Comparison of ENCODE assay signal across 23 cellular contexts in the genomic region with DNA sequence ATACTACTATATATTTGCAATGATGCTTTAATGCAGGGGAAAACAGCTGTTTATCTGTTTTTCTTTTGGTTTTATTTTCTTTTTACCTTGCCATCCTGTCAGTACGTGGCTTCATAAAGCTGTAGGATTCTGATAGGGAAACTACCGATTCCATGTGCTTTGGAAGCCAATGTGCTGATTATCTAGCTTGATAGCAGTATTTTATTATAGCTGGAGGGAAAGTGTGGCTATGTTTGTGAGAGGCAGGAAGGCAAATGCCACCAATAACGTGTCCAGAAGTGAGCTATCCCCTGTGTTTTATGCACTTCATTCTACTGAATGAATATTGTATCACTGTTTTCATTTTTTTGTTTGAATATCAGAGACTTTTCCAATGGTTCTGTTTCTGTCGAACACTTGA. TPM values are rescaled to one million over a fixed set of nuclear protein-coding genes. Genes with fewer than 3 reads are reported as not detected.
"Had no signal": no experiment of that assay in that cellular context is flagged by ENCODE, and none has a peak within 500 bp of the region (broad histone marks: within the 10 kb centered on the region; RNA-seq: fewer than 3 reads in every experiment).

No MANE protein-coding gene starts in this region.

- ATAC-seq: activated CD4-positive, CD25-positive, alpha-beta regulatory T cell treated with anti-CD3 and anti-CD28 coated beads, Interleukin-2, amount 50 U/mL, for 24 hours; activated CD8-positive, alpha-beta T cell treated with anti-CD3 and anti-CD28 coated beads, Interleukin-2, amount 10 ng/mL, durations not matched to agents 7 days and 5 days; body of pancreas; left lobe of liver; stimulated activated naive CD8-positive, alpha-beta T cell treated with anti-CD3 and anti-CD28 coated beads, Interleukin-15, amount 100 ng/mL, for 72 hours had no signal

- H3K4me3 ChIP-seq: body of pancreas, lung, suprapubic skin, upper lobe of left lung had no signal

- H3K27ac ChIP-seq: body of pancreas, suprapubic skin, upper lobe of left lung had no signal

- DNase-seq: activated CD4-positive, alpha-beta T cell treated with anti-CD3 and anti-CD28 coated beads, Interleukin-2, amount 10 ng/mL, durations not matched to agents 7 days and 5 days; activated CD8-positive, alpha-beta T cell treated with anti-CD3 and anti-CD28 coated beads, Interleukin-2, amount 10 ng/mL, durations not matched to agents 7 days and 5 days; activated naive CD4-positive, alpha-beta T cell treated with Interleukin-2 at 50 U/mL for 16 hours; activated naive CD8-positive, alpha-beta T cell treated with anti-CD3 and anti-CD28 coated beads, Interleukin-2, amount 10 ng/mL, durations not matched to agents 7 days and 5 days; activated T-cell treated with anti-CD3 and anti-CD28 coated beads, Interleukin-2, amount 50 U/mL, for 24 hours; amygdala; body of pancreas; endodermal cell; foreskin melanocyte; glutamatergic neuron; hypothalamus; islet precursor cell; retina; stimulated activated CD4-positive, alpha-beta T cell treated with anti-CD3 and anti-CD28 coated beads, Interleukin-2, amount 100 ng/mL, for 48 hours; stimulated activated naive CD8-positive, alpha-beta T cell treated with anti-CD3 and anti-CD28 coated beads, Interleukin-15, amount 100 ng/mL, for 72 hours; T1000; upper lobe of left lung had no signal

- H3K27me3 ChIP-seq: body of pancreas, suprapubic skin, upper lobe of left lung had no signal

- H3K9me3 Mint-ChIP-seq: activated CD4-positive, alpha-beta T cell treated with anti-CD3 and anti-CD28 coated beads, Interleukin-2, amount 10 ng/mL, durations not matched to agents 7 days and 5 days; activated naive CD8-positive, alpha-beta T cell treated with anti-CD3 and anti-CD28 coated beads, Interleukin-2, amount 10 ng/mL, durations not matched to agents 7 days and 5 days; activated T-cell treated with anti-CD3 and anti-CD28 coated beads, Interleukin-2, amount 50 U/mL, for 24 hours; activated T-helper 2 cell treated with anti-CD3 and anti-CD28 coated beads, Interferon-gamma antibody, Interleukin-2, Interleukin-4, amounts not matched to agents 10 μg/mL and 5 μg/mL and 100 μg/mL, durations not matched to agents 14 hours and 24 hours and 36 hours; endodermal cell; stimulated activated naive CD8-positive, alpha-beta T cell treated with anti-CD3 and anti-CD28 coated beads, Interleukin-15, amount 100 ng/mL, for 72 hours had no signal

- H3K4me1 ChIP-seq: body of pancreas, suprapubic skin, upper lobe of left lung had no signal

- H3K9me3 ChIP-seq: body of pancreas, suprapubic skin, upper lobe of left lung had no signal

- H3K4me1 Mint-ChIP-seq: activated CD4-positive, alpha-beta T cell treated with anti-CD3 and anti-CD28 coated beads, Interleukin-2, amount 10 ng/mL, durations not matched to agents 7 days and 5 days; activated naive CD8-positive, alpha-beta T cell treated with anti-CD3 and anti-CD28 coated beads, Interleukin-2, amount 10 ng/mL, durations not matched to agents 7 days and 5 days; endodermal cell; stimulated activated naive CD8-positive, alpha-beta T cell treated with anti-CD3 and anti-CD28 coated beads, Interleukin-15, amount 100 ng/mL, for 72 hours had no signal

- H3K36me3 Mint-ChIP-seq: activated naive CD8-positive, alpha-beta T cell treated with anti-CD3 and anti-CD28 coated beads, Interleukin-2, amount 10 ng/mL, durations not matched to agents 7 days and 5 days had no signal

- H3K36me3 ChIP-seq: suprapubic skin, upper lobe of left lung had no signal

- H3K4me3 Mint-ChIP-seq: activated CD4-positive, alpha-beta T cell treated with anti-CD3 and anti-CD28 coated beads, Interleukin-2, amount 10 ng/mL, durations not matched to agents 7 days and 5 days; activated CD8-positive, alpha-beta T cell treated with anti-CD3 and anti-CD28 coated beads, Interleukin-2, amount 10 ng/mL, durations not matched to agents 7 days and 5 days; activated naive CD8-positive, alpha-beta T cell treated with anti-CD3 and anti-CD28 coated beads, Interleukin-2, amount 10 ng/mL, durations not matched to agents 7 days and 5 days; activated T-cell treated with anti-CD3 and anti-CD28 coated beads, Interleukin-2, amount 50 U/mL, for 24 hours; endodermal cell; stimulated activated naive CD8-positive, alpha-beta T cell treated with anti-CD3 and anti-CD28 coated beads, Interleukin-15, amount 100 ng/mL, for 72 hours had no signal

- H3K27ac Mint-ChIP-seq: activated CD4-positive, alpha-beta T cell treated with anti-CD3 and anti-CD28 coated beads, Interleukin-2, amount 10 ng/mL, durations not matched to agents 7 days and 5 days; activated CD8-positive, alpha-beta T cell treated with anti-CD3 and anti-CD28 coated beads, Interleukin-2, amount 10 ng/mL, durations not matched to agents 7 days and 5 days; activated naive CD8-positive, alpha-beta T cell treated with anti-CD3 and anti-CD28 coated beads, Interleukin-2, amount 10 ng/mL, durations not matched to agents 7 days and 5 days; activated T-cell treated with anti-CD3 and anti-CD28 coated beads, Interleukin-2, amount 50 U/mL, for 24 hours; activated T-helper 2 cell treated with anti-CD3 and anti-CD28 coated beads, Interferon-gamma antibody, Interleukin-2, Interleukin-4, amounts not matched to agents 10 μg/mL and 5 μg/mL and 100 μg/mL, durations not matched to agents 14 hours and 24 hours and 36 hours; endodermal cell had no signal

- H3K27me3 Mint-ChIP-seq: activated CD4-positive, alpha-beta T cell treated with anti-CD3 and anti-CD28 coated beads, Interleukin-2, amount 10 ng/mL, durations not matched to agents 7 days and 5 days; activated T-cell treated with anti-CD3 and anti-CD28 coated beads, Interleukin-2, amount 50 U/mL, for 24 hours had no signal

RNA-seq across cellular contexts. Expression of gene IL15, which starts 43.7 kb away (rescaled TPM):
- polyA plus RNA-seq: neural cell had no signal
